Comparison of ENCODE assay signal across 8 cellular contexts in genomic region chr9:20623021-20623747, GRCh38. TPM values are rescaled to one million over a fixed set of nuclear protein-coding genes. Genes with fewer than 3 reads are reported as not detected.
DNase-seq lines count a peak whose midpoint lies in the region; ATAC-seq and TF ChIP-seq lines count a peak whose summit lies in the region.

No MANE protein-coding gene starts in this region.

- H3K36me3 ChIP-seq in iPS DF 6.9 (ENCODE audit: control insufficient read depth, insufficient read depth, low read length) (no peaks in the 10 kb centered on the region), skeletal muscle satellite cell (ENCODE audit: insufficient read depth, low read length) (no peaks in the 10 kb centered on the region)

- TF ChIP-seq CTCF in HFFc6 (IDR thresholded peaks at IDR 0.05), result no peak

- H3K4me2 ChIP-seq in skeletal muscle satellite cell (ENCODE audit: low read length), result peak overlapping the region; percentile 96

- DNase-seq in D341Med (ENCODE audit: low spot score) (peak; percentile 70), HFFc6 (no peak), RPMI8226 (peak; percentile 35), iPS DF 6.9 (ENCODE audit: low read depth, low spot score) (no peak), SKM-1 treated with dmso at 0.1 percent for 144 hours (lab: John Stamatoyannopoulos, UW; ENCODE audit: unreplicated experiment) (no peak)

- no peaks in the 10 kb centered on the region for H3K9me3 Mint-ChIP-seq in HFFc6
- no peaks in the 10 kb centered on the region for H3K9me3 Mint-ChIP-seq in activated naive CD8-positive, alpha-beta T cell (ENCODE audit: low read depth)

- H3K4me1 ChIP-seq in iPS DF 6.9 (ENCODE audit: control insufficient read depth, insufficient read depth, low read length), result no peaks in the 10 kb centered on the region; the same call in 1 of the 2 replicates
- peaks cover 18% of the 10 kb centered on the region for H3K4me1 ChIP-seq in skeletal muscle satellite cell (ENCODE audit: control insufficient read depth, insufficient read depth, low read length)

- H3K27me3 ChIP-seq in iPS DF 6.9 (ENCODE audit: control insufficient read depth, insufficient read depth, low read length) (peaks cover 31% of the 10 kb centered on the region), skeletal muscle satellite cell (ENCODE audit: control insufficient read depth, insufficient read depth, low read length) (no peaks in the 10 kb centered on the region)

- H3K4me3 Mint-ChIP-seq in HFFc6, result peak overlapping the region; percentile 98
- peak overlapping the region; percentile 96 for H3K4me3 Mint-ChIP-seq in activated naive CD8-positive, alpha-beta T cell

- peaks cover 1% of the 10 kb centered on the region; the same call in 1 of the 2 replicates for H3K27me3 Mint-ChIP-seq in HFFc6 (ENCODE audit: insufficient read depth)
- H3K27me3 Mint-ChIP-seq in activated naive CD8-positive, alpha-beta T cell, result no peaks in the 10 kb centered on the region

- no peak for ATAC-seq in GM18868 (IDR thresholded peaks at IDR 0.05; ENCODE audit: unreplicated experiment)

- peaks cover 13% of the 10 kb centered on the region; the same call in 1 of the 2 replicates for H3K36me3 Mint-ChIP-seq in HFFc6 (ENCODE audit: low read depth)
- no peaks in the 10 kb centered on the region for H3K36me3 Mint-ChIP-seq in activated naive CD8-positive, alpha-beta T cell

- H3K4me3 ChIP-seq in iPS DF 6.9 (ENCODE audit: low read length) (peak overlapping the region; percentile 69; the same call in 1 of the 2 replicates), skeletal muscle satellite cell (ENCODE audit: low read length) (peak overlapping the region; percentile 98)

- peak overlapping the region; percentile 83 for H3K9ac ChIP-seq in skeletal muscle satellite cell (ENCODE audit: low read depth, low read length)

- no peaks in the 10 kb centered on the region for H3K9me3 ChIP-seq in iPS DF 6.9 (ENCODE audit: control insufficient read depth, insufficient read depth, low read length)
- H3K9me3 ChIP-seq in skeletal muscle satellite cell (replicated peaks; ENCODE audit: low read length), result no peaks in the 10 kb centered on the region

- H3K27ac ChIP-seq in iPS DF 6.9 (ENCODE audit: low read length), result no peak overlapping the region

- peak overlapping the region; percentile 49 for H3K27ac Mint-ChIP-seq in HFFc6
- H3K27ac Mint-ChIP-seq in activated naive CD8-positive, alpha-beta T cell, result peak overlapping the region; percentile 92

- peaks cover 44% of the 10 kb centered on the region for H3K4me1 Mint-ChIP-seq in HFFc6 (ENCODE audit: low read depth)
- peaks cover 40% of the 10 kb centered on the region for H3K4me1 Mint-ChIP-seq in activated naive CD8-positive, alpha-beta T cell (ENCODE audit: low read depth)

- WGBS in iPS DF 6.9 (ENCODE audit: insufficient coverage, insufficient read length), result no CpG with 5 or more reads among the region's 40 CpGs

RNA-seq across cellular contexts. Expression of gene MLLT3, which starts 0.9 kb away (rescaled TPM):
- total RNA-seq in HFFc6 (2021; fragmentation: NEBNext Ultra II Directional; extraction: Animal tissue kit (Norgen Biotek cat#: 25700)), result 10 to 100 TPM; 23.1 to 27.5 (median 24.7) TPM
- total RNA-seq in skeletal muscle satellite cell (2012; rRNA removed), result 8.4 and 14.0 TPM in 2 replicates

Comparison
In these comparisons a context has a peak if more than half of its experiments do, and no peak if none do; other contexts are left out.
1. DNase-seq: peak in D341Med (single experiment) and RPMI8226 (single experiment); none in HFFc6 (single experiment), iPS DF 6.9 (single experiment) and SKM-1 treated with dmso at 0.1 percent for 144 hours (single experiment).